ENCODE assay signal across 9 cellular contexts in genomic region chr2:206442516-206442853, GRCh38. TPM values are rescaled to one million over a fixed set of nuclear protein-coding genes. Genes with fewer than 3 reads are reported as not detected.
DNase-seq lines count a peak whose midpoint lies in the region; ATAC-seq and TF ChIP-seq lines count a peak whose summit lies in the region.
"Had no signal": no experiment of that assay in that cellular context is flagged by ENCODE, and none has a peak within 500 bp of the region (broad histone marks: within the 10 kb centered on the region; RNA-seq: fewer than 3 reads in every experiment).

No MANE protein-coding gene starts in this region.

- TF ChIP-seq CTCF in hepatocyte (IDR thresholded peaks at IDR 0.05; ENCODE audit: poor library complexity), result no peak

- H3K9me2 ChIP-seq in hepatocyte (replicated peaks; ENCODE audit: insufficient read depth), result no peaks in the 10 kb centered on the region

- no peak for DNase-seq in activated CD8-positive, alpha-beta memory T cell treated with anti-CD3 and anti-CD28 coated beads, Interleukin-2, amount 10 ng/mL, durations not matched to agents 7 days and 5 days
- DNase-seq in activated CD8-positive, alpha-beta memory T cell treated with anti-CD3 and anti-CD28 coated beads for 24 hours, result no peak
- DNase-seq in T-helper 17 cell (no peak), hepatocyte (ENCODE audit: low spot score) (no peak), substantia nigra (lab: John Stamatoyannopoulos, UW) (no peak), AML-193 (lab: John Stamatoyannopoulos, UW) (no peak)
- DNase-seq: activated CD4-positive, CD25-positive, alpha-beta regulatory T cell had no signal

- H3K4me1 Mint-ChIP-seq in activated CD8-positive, alpha-beta memory T cell treated with anti-CD3 and anti-CD28 coated beads, Interleukin-2, amount 10 ng/mL, durations not matched to agents 7 days and 5 days, result peaks cover 12% of the 10 kb centered on the region
- peaks cover 15% of the 10 kb centered on the region for H3K4me1 Mint-ChIP-seq in T-helper 17 cell

- H2AFZ ChIP-seq in hepatocyte, result peak overlapping the region; percentile 45

- no peak for ATAC-seq in activated CD8-positive, alpha-beta memory T cell treated with anti-CD3 and anti-CD28 coated beads, Interleukin-2, amount 10 ng/mL, durations not matched to agents 7 days and 5 days
- no peak for ATAC-seq in T-helper 17 cell
- ATAC-seq in GM21717 (IDR thresholded peaks at IDR 0.05; ENCODE audit: unreplicated experiment), result no peak
- ATAC-seq in GM19324 (IDR thresholded peaks at IDR 0.05; ENCODE audit: low FRiP score, unreplicated experiment), result no peak

- peaks cover 2% of the 10 kb centered on the region for H3K36me3 Mint-ChIP-seq in activated CD8-positive, alpha-beta memory T cell treated with anti-CD3 and anti-CD28 coated beads, Interleukin-2, amount 10 ng/mL, durations not matched to agents 7 days and 5 days
- H3K36me3 Mint-ChIP-seq in T-helper 17 cell (ENCODE audit: low read depth), result peaks cover 4% of the 10 kb centered on the region

- 25% methylated on average over 10 of the region's 10 CpGs for WGBS in hepatocyte (ENCODE audit: low lambda C conversion rate, missing lambda C conversion rate)

- peak overlapping the region; percentile 97 for H3K4me2 ChIP-seq in hepatocyte

- H3K27me3 Mint-ChIP-seq in activated CD8-positive, alpha-beta memory T cell treated with anti-CD3 and anti-CD28 coated beads, Interleukin-2, amount 10 ng/mL, durations not matched to agents 7 days and 5 days, result peaks cover 74% of the 10 kb centered on the region
- peaks cover 58% of the 10 kb centered on the region for H3K27me3 Mint-ChIP-seq in T-helper 17 cell

- CTCF ChIA-PET in activated CD8-positive, alpha-beta memory T cell treated with anti-CD3 and anti-CD28 coated beads, Interleukin-2, amount 10 ng/mL, durations not matched to agents 7 days and 5 days (lab: Charles Lee), result interaction anchor here (0.5 kb wide), 1 partner anchor 222 kb away, joined by 3 read pairs; no protein-coding TSS in a partner anchor

- H4K20me1 ChIP-seq in hepatocyte (ENCODE audit: insufficient read depth, poor library complexity, severe bottlenecking), result no peaks in the 10 kb centered on the region

- peak overlapping the region; percentile 29 for H3K4me3 ChIP-seq in hepatocyte

- no peak overlapping the region for H3K27ac Mint-ChIP-seq in activated CD8-positive, alpha-beta memory T cell treated with anti-CD3 and anti-CD28 coated beads, Interleukin-2, amount 10 ng/mL, durations not matched to agents 7 days and 5 days
- peak overlapping the region; percentile 21 for H3K27ac Mint-ChIP-seq in T-helper 17 cell

- H3K79me2 ChIP-seq in hepatocyte, result no peaks in the 10 kb centered on the region

- H3K4me1 ChIP-seq in hepatocyte (ENCODE audit: insufficient read depth), result peaks cover 6% of the 10 kb centered on the region

- H3K27me3 ChIP-seq in hepatocyte, result peaks cover 68% of the 10 kb centered on the region

- H3K36me3 ChIP-seq in hepatocyte (replicated peaks; ENCODE audit: insufficient read depth, low read depth), result no peaks in the 10 kb centered on the region

- no peaks in the 10 kb centered on the region for H3K9me3 Mint-ChIP-seq in activated CD8-positive, alpha-beta memory T cell treated with anti-CD3 and anti-CD28 coated beads, Interleukin-2, amount 10 ng/mL, durations not matched to agents 7 days and 5 days (ENCODE audit: low read depth)

- H3K4me3 Mint-ChIP-seq in activated CD8-positive, alpha-beta memory T cell treated with anti-CD3 and anti-CD28 coated beads, Interleukin-2, amount 10 ng/mL, durations not matched to agents 7 days and 5 days, result peak overlapping the region; percentile 63
- peak overlapping the region; percentile 88 for H3K4me3 Mint-ChIP-seq in T-helper 17 cell

- no peak overlapping the region for H3K27ac ChIP-seq in hepatocyte
- peak overlapping the region; percentile 33 for H3K27ac ChIP-seq in substantia nigra (ENCODE audit: low read depth, low read length, poor library complexity, severe bottlenecking)

- H3K9me3 ChIP-seq in T-helper 17 cell (ENCODE audit: control insufficient read depth, low read length, poor library complexity, severe bottlenecking), result no peaks in the 10 kb centered on the region
- no peaks in the 10 kb centered on the region for H3K9me3 ChIP-seq in hepatocyte (ENCODE audit: low read depth)

RNA-seq across cellular contexts. Expression of gene ADAM23, which starts 0.8 kb away (rescaled TPM):
- total RNA-seq in activated CD8-positive, alpha-beta memory T cell treated with anti-CD3 and anti-CD28 coated beads, Interleukin-2, amount 10 ng/mL, durations not matched to agents 7 days and 5 days, result under 1 TPM; 0.28 to 0.32 TPM
- total RNA-seq in T-helper 17 cell, result 10 to 100 TPM; 16.4 to 29.6 TPM
- 2.0 and 2.8 TPM in 2 replicates for total RNA-seq in hepatocyte
- polyA plus RNA-seq in hepatocyte, result 2.7 and 3.3 TPM in 2 replicates
